In genomic region chr22:21102659-21103267, GRCh38 we compare ENCODE assay signal across 8 cellular contexts. TPM values are rescaled to one million over a fixed set of nuclear protein-coding genes. Genes with fewer than 3 reads are reported as not detected.
DNase-seq lines count a peak whose midpoint lies in the region; ATAC-seq and TF ChIP-seq lines count a peak whose summit lies in the region.

No MANE protein-coding gene starts in this region.

- no TSS peak for BruUV-seq in Panc1 (replicated peaks; lab: Mats Ljungman, UMichigan)

- POLR2A ChIA-PET in Panc1 (lab: Charles Lee): no interaction called here

- no peak overlapping the region for H2BK15ac ChIP-seq in neuronal stem cell (ENCODE audit: low read length)

- no peak overlapping the region for H3K4ac ChIP-seq in neuronal stem cell (ENCODE audit: low read length)

- ATAC-seq in Panc1: peak; percentile 98
- ATAC-seq in activated T-cell treated with anti-CD3 and anti-CD28 coated beads, Interleukin-2, amount 50 U/mL, for 72 hours (replicated peaks in 1 of 2): peak; percentile 97 to 98
- ATAC-seq in GM21737 (IDR thresholded peaks at IDR 0.05; ENCODE audit: unreplicated experiment): no peak

- H2AK5ac ChIP-seq in neuronal stem cell (ENCODE audit: low read depth, low read length): no peak overlapping the region

- no peaks in the 10 kb centered on the region for H3K9me3 Mint-ChIP-seq in activated T-cell treated with anti-CD3 and anti-CD28 coated beads, Interleukin-2, amount 50 U/mL, for 72 hours

- H2BK120ac ChIP-seq in neuronal stem cell (ENCODE audit: low read depth, low read length): no peak overlapping the region

- no peak overlapping the region for H3K9ac ChIP-seq in HUES64 (ENCODE audit: low read depth, low read length)
- no peak overlapping the region for H3K9ac ChIP-seq in neuronal stem cell (ENCODE audit: low read depth, low read length, poor library complexity)

- H3K4me2 ChIP-seq in neuronal stem cell (ENCODE audit: insufficient read depth, low read length, poor library complexity, severe bottlenecking): no peak overlapping the region

- H3K36me3 Mint-ChIP-seq in activated T-cell treated with anti-CD3 and anti-CD28 coated beads, Interleukin-2, amount 50 U/mL, for 72 hours (ENCODE audit: insufficient read depth in 2 of 2): no peaks in the 10 kb centered on the region

- CTCF ChIA-PET in Panc1 (lab: Charles Lee): interaction anchor here (0.6 to 0.7 kb wide), 2 partner anchors 150 to 222 kb away, joined by 3 to 4 read pairs; no protein-coding TSS in a partner anchor

- H3K18ac ChIP-seq in neuronal stem cell (ENCODE audit: low read length): no peak overlapping the region

- H3K4me3 Mint-ChIP-seq in activated T-cell treated with anti-CD3 and anti-CD28 coated beads, Interleukin-2, amount 50 U/mL, for 72 hours: peak overlapping the region; percentile 20 to 50

- H3K27ac ChIP-seq in HUES64 (ENCODE audit: low read depth, low read length): no peak overlapping the region
- H3K27ac ChIP-seq in Panc1 (ENCODE audit: low read length): no peak overlapping the region; the same call in 1 of the 2 replicates
- H3K27ac ChIP-seq in neuronal stem cell (replicated peaks; ENCODE audit: low read length): no peak overlapping the region

- no peak overlapping the region for H3K14ac ChIP-seq in neuronal stem cell (ENCODE audit: low read length)

- no peaks in the 10 kb centered on the region for H3K9me3 ChIP-seq in HUES64 (ENCODE audit: insufficient read depth, low read depth, low read length)
- H3K9me3 ChIP-seq in Panc1 (ENCODE audit: control insufficient read depth, insufficient read depth, low read depth, low read length): no peaks in the 10 kb centered on the region
- H3K9me3 ChIP-seq in neuronal stem cell (replicated peaks in 1 of 2; ENCODE audit: control insufficient read depth in 2 of 2, insufficient read depth in 1 of 2, low read depth in 1 of 2, low read length in 2 of 2): no peaks in the 10 kb centered on the region

- H3K4me3 ChIP-seq in HUES64 (ENCODE audit: low read length) (peak overlapping the region; percentile 31; the same call in 1 of the 2 replicates), Panc1 (ENCODE audit: low read depth in 2 of 2, low read length in 2 of 2) (peak overlapping the region in 1 of 2 experiments; percentile 23; a peak in 1 of 4 replicates), neuronal stem cell (ENCODE audit: low read length in 2 of 2) (peak overlapping the region in 1 of 2 donors; percentile 13)

- WGBS in HUES64: 7% methylated on average over 17 of the region's 17 CpGs
- no CpG with 5 or more reads among the region's 17 CpGs for WGBS in neuronal stem cell (ENCODE audit: extremely low coverage in 2 of 2, insufficient read length in 2 of 2, insufficient replicate concordance in 1 of 2), 2 donors

- peaks cover 26% of the 10 kb centered on the region for H3K27me3 Mint-ChIP-seq in activated T-cell treated with anti-CD3 and anti-CD28 coated beads, Interleukin-2, amount 50 U/mL, for 72 hours (ENCODE audit: low read depth)

- no peaks in the 10 kb centered on the region for H3K79me1 ChIP-seq in neuronal stem cell (ENCODE audit: low read depth, low read length)

- H3K27ac Mint-ChIP-seq in activated T-cell treated with anti-CD3 and anti-CD28 coated beads, Interleukin-2, amount 50 U/mL, for 72 hours: no peak overlapping the region

- no peaks in the 10 kb centered on the region for H3K36me3 ChIP-seq in HUES64 (ENCODE audit: insufficient read depth, low read length)
- H3K36me3 ChIP-seq in Panc1 (ENCODE audit: control insufficient read depth, insufficient read depth, low read length): no peaks in the 10 kb centered on the region
- no peaks in the 10 kb centered on the region for H3K36me3 ChIP-seq in neuronal stem cell (replicated peaks in 1 of 2; ENCODE audit: control insufficient read depth in 2 of 2, insufficient read depth in 2 of 2, low read length in 2 of 2)

- intact Hi-C loops in Panc1 (cut with micrococcal nuclease; ENCODE audit: unreplicated experiment): no loop called here

- H2BK5ac ChIP-seq in neuronal stem cell (ENCODE audit: low read length): no peak overlapping the region

- peaks cover 9% of the 10 kb centered on the region for H3K4me1 Mint-ChIP-seq in activated T-cell treated with anti-CD3 and anti-CD28 coated beads, Interleukin-2, amount 50 U/mL, for 72 hours (ENCODE audit: low read depth)

- H4K91ac ChIP-seq in neuronal stem cell (ENCODE audit: low read depth, low read length, poor library complexity): no peak overlapping the region

- peak overlapping the region; percentile 62 for H3K23ac ChIP-seq in neuronal stem cell (ENCODE audit: low read depth, low read length, poor library complexity)

- H3K4me1 ChIP-seq in HUES64 (ENCODE audit: insufficient read depth, low read length) (peaks cover 4% of the 10 kb centered on the region; the same call in 1 of the 2 replicates), Panc1 (ENCODE audit: control insufficient read depth, insufficient read depth, low read length) (no peaks in the 10 kb centered on the region), neuronal stem cell (ENCODE audit: control insufficient read depth in 2 of 2, insufficient read depth in 1 of 2, low read depth in 1 of 2, low read length in 2 of 2) (peaks cover 0 to 2% of the 10 kb centered on the region in 2 donors)

- H3K27me3 ChIP-seq in HUES64 (ENCODE audit: insufficient read depth, low read length) (0 out of 2 replicates have a peak, but pooled peaks cover 5% of the 10 kb centered on the region), Panc1 (ENCODE audit: control insufficient read depth, insufficient read depth, low read length) (no peaks in the 10 kb centered on the region), neuronal stem cell (ENCODE audit: control insufficient read depth in 3 of 3, insufficient read depth in 3 of 3, low read depth in 1 of 3, low read length in 3 of 3) (peaks cover 0 to 14% (median 0%) of the 10 kb centered on the region in 3 experiments)

- peak; percentile 90 for TF ChIP-seq CTCF in Panc1 (IDR thresholded peaks at IDR 0.05)

- H4K8ac ChIP-seq in neuronal stem cell (ENCODE audit: low read depth, low read length): no peak overlapping the region

- H2AFZ ChIP-seq in neuronal stem cell (ENCODE audit: low read length): peak overlapping the region; percentile 82

- H2BK12ac ChIP-seq in neuronal stem cell (ENCODE audit: low read length): no peak overlapping the region

- in situ Hi-C loops in Panc1 (cut with HindIII; ENCODE audit: low pct_unique_long_range_greater_than_20kb, low sequenced_read_pairs): no loop called here

- DNase-seq in DMS114 treated with DMSO at 0.1 percent for 48 hours (lab: John Stamatoyannopoulos, UW; ENCODE audit: unreplicated experiment) (peak; percentile 10), Panc1 (ENCODE audit: low read depth, low spot score) (peak; percentile 41), fibroblast of the conjunctiva (ENCODE audit: low read depth) (peak; percentile 37), neuronal stem cell (ENCODE audit: low spot score) (peak; percentile 81), stromal cell of bone marrow (ENCODE audit: low read depth) (peak; percentile 27)
- peak; percentile 82 to 85 for DNase-seq in activated T-cell treated with anti-CD3 and anti-CD28 coated beads, Interleukin-2, amount 50 U/mL, for 72 hours

RNA-seq across cellular contexts. Expression of gene LRRC74B, which starts 57.0 kb away (rescaled TPM):
- polyA plus RNA-seq in HUES64 (2013, experiment 1 of 2): not detected
- not detected for polyA plus RNA-seq in HUES64 (2013, experiment 2 of 2)
- not detected for total RNA-seq in Panc1 (2021; ENCODE audit: unreplicated experiment)
- not detected for polyA plus RNA-seq in Panc1 (2012; ENCODE audit: insufficient read length)
- not detected for total RNA-seq in activated T-cell treated with anti-CD3 and anti-CD28 coated beads, Interleukin-2, amount 50 U/mL, for 72 hours
- polyA plus RNA-seq in neuronal stem cell (2013, experiment 1 of 2): not detected
- polyA plus RNA-seq in neuronal stem cell (2013, experiment 2 of 2): 0.01 TPM

Comparison
In these comparisons a context has a peak if more than half of its experiments do, and no peak if none do; other contexts are left out.
1. DNase-seq: peak in every context shown above with its lines; median percentile 84 in activated T-cell treated with anti-CD3 and anti-CD28 coated beads, Interleukin-2, amount 50 U/mL, for 72 hours; 81 in neuronal stem cell; 41 in Panc1; 37 in fibroblast of the conjunctiva; 27 in stromal cell of bone marrow; 10 in DMS114 treated with DMSO at 0.1 percent for 48 hours.